8 cellular contexts compared by ENCODE assay signal in genomic region chr19:21358768-21359451, GRCh38. TPM values are rescaled to one million over a fixed set of nuclear protein-coding genes. Genes with fewer than 3 reads are reported as not detected.
DNase-seq lines count a peak whose midpoint lies in the region; ATAC-seq and TF ChIP-seq lines count a peak whose summit lies in the region.

TSS of gene ZNF738 (plus strand) at chr19:21359000. CDS start at chr19:21359141, 141 bp downstream.

- H3K4me1 Mint-ChIP-seq in GM23338 = peaks cover 4% of the 10 kb centered on the region; the same call in 1 of the 3 replicates
- peaks cover 8% of the 10 kb centered on the region for H3K4me1 Mint-ChIP-seq in activated naive CD4-positive, alpha-beta T cell treated with anti-CD3 and anti-CD28 coated beads for 36 hours (ENCODE audit: low read depth)

- TF ChIP-seq CTCF in GM23338 (conservative IDR thresholded peaks at IDR 0.05; ENCODE audit: low read depth in 2 of 2) (no peak), Loucy (conservative IDR thresholded peaks at IDR 0.05; ENCODE audit: low read length) (no peak), neutrophil (IDR thresholded peaks at IDR 0.05) (no peak)

- H3K4me3 Mint-ChIP-seq in GM23338 = peak within 1 kb of the TSS; percentile 99
- peak within 1 kb of the TSS; percentile 99 for H3K4me3 Mint-ChIP-seq in activated naive CD4-positive, alpha-beta T cell treated with anti-CD3 and anti-CD28 coated beads for 36 hours

- H3K9me2 ChIP-seq in GM23338 (ENCODE audit: insufficient read depth) (no peaks in the 10 kb centered on the region), Loucy (replicated peaks; ENCODE audit: low read depth, low read length) (no peaks in the 10 kb centered on the region)

- peaks cover 2% of the 10 kb centered on the region for H3K27me3 Mint-ChIP-seq in GM23338 (ENCODE audit: insufficient read depth, low read depth, poor library complexity)
- no peaks in the 10 kb centered on the region for H3K27me3 Mint-ChIP-seq in activated naive CD4-positive, alpha-beta T cell treated with anti-CD3 and anti-CD28 coated beads for 36 hours (ENCODE audit: low read depth)

- no peaks in the 10 kb centered on the region for H3K9me3 ChIP-seq in Loucy (ENCODE audit: insufficient read depth, low read depth, low read length)
- H3K9me3 ChIP-seq in SJCRH30 (replicated peaks) = peaks cover 23% of the 10 kb centered on the region
- H3K9me3 ChIP-seq in neutrophil = no peaks in the 10 kb centered on the region

- H3K79me2 ChIP-seq in GM23338 (replicated peaks; ENCODE audit: insufficient read depth) (peaks cover 49% of the 10 kb centered on the region), Loucy (ENCODE audit: insufficient read depth, low read length) (peaks cover 47% of the 10 kb centered on the region)

- H3K36me3 Mint-ChIP-seq in GM23338 (ENCODE audit: low read depth) = peaks cover 49% of the 10 kb centered on the region
- peaks cover 28% of the 10 kb centered on the region for H3K36me3 Mint-ChIP-seq in activated naive CD4-positive, alpha-beta T cell treated with anti-CD3 and anti-CD28 coated beads for 36 hours (ENCODE audit: low read depth)

- no peaks in the 10 kb centered on the region; the same call in 2 of the 3 replicates for H3K9me3 Mint-ChIP-seq in GM23338
- H3K9me3 Mint-ChIP-seq in activated naive CD4-positive, alpha-beta T cell treated with anti-CD3 and anti-CD28 coated beads for 36 hours = no peaks in the 10 kb centered on the region

- peaks cover 29% of the 10 kb centered on the region for H4K20me1 ChIP-seq in GM23338 (replicated peaks; ENCODE audit: insufficient read depth)
- H4K20me1 ChIP-seq in Loucy (ENCODE audit: insufficient read depth, low read length, poor library complexity, severe bottlenecking) = peaks cover 18% of the 10 kb centered on the region

- DNase-seq in EH (ENCODE audit: low read depth) (peak; percentile 96), GM23338 (ENCODE audit: low spot score) (peak; percentile 99), SJCRH30 (peak; percentile 95 to 98), germinal center (ENCODE audit: low spot score) (peak; percentile 96), substantia nigra (lab: John Stamatoyannopoulos, UW) (peak; percentile 50 to 96 (median 89))
- DNase-seq in activated naive CD4-positive, alpha-beta T cell treated with anti-CD3 and anti-CD28 coated beads for 36 hours = peak; percentile 93

- H3K36me3 ChIP-seq in GM23338 (ENCODE audit: insufficient read depth) = peaks cover 29% of the 10 kb centered on the region
- H3K36me3 ChIP-seq in Loucy (ENCODE audit: insufficient read depth, low read length) = peaks cover 11% of the 10 kb centered on the region; the same call in 1 of the 2 replicates
- H3K36me3 ChIP-seq in SJCRH30 = peaks cover 37% of the 10 kb centered on the region
- H3K36me3 ChIP-seq in neutrophil = peaks cover 6% of the 10 kb centered on the region

- H3K4me1 ChIP-seq in GM23338 (ENCODE audit: insufficient read depth) (peaks cover 17% of the 10 kb centered on the region; the same call in 1 of the 2 replicates), Loucy (ENCODE audit: insufficient read depth, low read length, poor library complexity, severe bottlenecking) (peaks cover 21% of the 10 kb centered on the region), SJCRH30 (no peaks in the 10 kb centered on the region), neutrophil (ENCODE audit: control insufficient read depth in 1 of 2, insufficient read depth in 1 of 2, low read depth in 1 of 2, low read length in 1 of 2) (peaks cover 6 to 10% of the 10 kb centered on the region in 2 experiments)

- H2AFZ ChIP-seq in GM23338 (no peak within 1 kb of the TSS; the same call in 1 of the 2 replicates), Loucy (ENCODE audit: low read length) (peak within 1 kb of the TSS; percentile 83)

- H3K4me3 ChIP-seq in GM23338 = peak within 1 kb of the TSS; percentile 96
- peak within 1 kb of the TSS; percentile 99 for H3K4me3 ChIP-seq in Loucy (ENCODE audit: low read length, poor library complexity, severe bottlenecking)
- peak within 1 kb of the TSS; percentile 97 for H3K4me3 ChIP-seq in SJCRH30
- peak within 1 kb of the TSS; percentile 63 to 69 for H3K4me3 ChIP-seq in neutrophil (ENCODE audit: low read depth in 1 of 2, low read length in 1 of 2)

- peak within 1 kb of the TSS; percentile 90 for H3K27ac ChIP-seq in GM23338 (ENCODE audit: low read depth)
- peak within 1 kb of the TSS; percentile 92 for H3K27ac ChIP-seq in SJCRH30
- peak within 1 kb of the TSS; percentile 89 for H3K27ac ChIP-seq in neutrophil
- H3K27ac ChIP-seq in substantia nigra (ENCODE audit: low read depth, low read length, poor library complexity, severe bottlenecking) = peak within 1 kb of the TSS; percentile 72

- H3K27ac Mint-ChIP-seq in GM23338 = peak within 1 kb of the TSS; percentile 100
- H3K27ac Mint-ChIP-seq in activated naive CD4-positive, alpha-beta T cell treated with anti-CD3 and anti-CD28 coated beads for 36 hours = peak within 1 kb of the TSS; percentile 93

- intact Hi-C loops in activated naive CD4-positive, alpha-beta T cell treated with anti-CD3 and anti-CD28 coated beads for 36 hours (cut with micrococcal nuclease) = loop anchor here (1.0 to 10.0 kb wide), 7 partner anchors 30 to 583 kb away; partner anchors contain the start of genes ZNF429, ZNF493, ZNF66 and ZNF708

- peak within 1 kb of the TSS; percentile 89 for H3K9ac ChIP-seq in Loucy (ENCODE audit: low read depth, low read length, poor library complexity, severe bottlenecking)

- CTCF ChIA-PET in activated naive CD4-positive, alpha-beta T cell treated with anti-CD3 and anti-CD28 coated beads for 36 hours (lab: Charles Lee) = interaction anchor here (0.6 kb wide), 1 partner anchor 38 kb away, joined by 3 read pairs; no protein-coding TSS in a partner anchor

- H3K27me3 ChIP-seq in GM23338 (ENCODE audit: insufficient read depth) = no peaks in the 10 kb centered on the region
- no peaks in the 10 kb centered on the region for H3K27me3 ChIP-seq in Loucy (ENCODE audit: insufficient read depth, low read length, poor library complexity, severe bottlenecking)
- H3K27me3 ChIP-seq in SJCRH30 = no peaks in the 10 kb centered on the region
- H3K27me3 ChIP-seq in neutrophil = no peaks in the 10 kb centered on the region

- H3F3A ChIP-seq in GM23338 (replicated peaks; ENCODE audit: low read depth) (no peaks in the 10 kb centered on the region; the same call in 1 of the 2 replicates), Loucy (ENCODE audit: low read depth) (no peaks in the 10 kb centered on the region)

- H3K4me2 ChIP-seq in GM23338 (peak within 1 kb of the TSS; percentile 95), Loucy (ENCODE audit: low read depth, low read length, poor library complexity, severe bottlenecking) (peak within 1 kb of the TSS; percentile 95)

- peak; percentile 97 for ATAC-seq in GM23338

RNA-seq across cellular contexts. Expression of gene ZNF738, which starts in this region (rescaled TPM):
- 137 and 138 TPM in 2 replicates for total RNA-seq in GM23338 (2014; rRNA removed; shearing (Covaris generic))
- 138 and 151 TPM in 2 replicates for polyA plus RNA-seq in GM23338 (2016; fragmentation: Nextera tagmentation; extraction: Ambion mirVana)
- 40.9 and 48.3 TPM in 2 replicates for total RNA-seq in SJCRH30 (2014; rRNA removed; shearing (Covaris generic))
- 10 to 100 TPM; 16.6 to 17.1 TPM for total RNA-seq in activated naive CD4-positive, alpha-beta T cell treated with anti-CD3 and anti-CD28 coated beads for 36 hours

Comparison
In these comparisons a context has a peak if more than half of its experiments do, and no peak if none do; other contexts are left out.
1. Peak in every context shown above with its lines: DNase-seq, ATAC-seq, H3K4me3 ChIP-seq and H3K27ac ChIP-seq.